In genomic region chr16:89050119-89050867, GRCh38 we compare ENCODE assay signal across 20 cellular contexts. TPM values are rescaled to one million over a fixed set of nuclear protein-coding genes. Genes with fewer than 3 reads are reported as not detected.
A peak's percentile ranks its signal among the peaks of the same experiment; 100 is the strongest.
DNase-seq lines count a peak whose midpoint lies in the region; TF ChIP-seq lines count a peak whose summit lies in the region.
"Had no signal": no experiment of that assay in that cellular context is flagged by ENCODE, and none has a peak within 500 bp of the region (broad histone marks: within the 10 kb centered on the region; RNA-seq: fewer than 3 reads in every experiment).

No MANE protein-coding gene starts in this region.

- peaks cover 90% of the 10 kb centered on the region for H3K27me3 ChIP-seq in BE2C
- H3K27me3 ChIP-seq: MG63 had no signal

- H3K9me3 Mint-ChIP-seq in CD14-positive monocyte (peaks cover 0 to 3% (median 1%) of the 10 kb centered on the region in 7 donors), glutamatergic neuron (ENCODE audit: unreplicated experiment) (peaks cover 10% of the 10 kb centered on the region)
- H3K9me3 Mint-ChIP-seq: CD8-positive, alpha-beta memory T cell had no signal

- intact Hi-C loops in CD14-positive monocyte (cut with micrococcal nuclease) (no loop called here), posterior vena cava (cut with DNase I) (no loop called here)

- H3K4me3 Mint-ChIP-seq in CD14-positive monocyte: no peak overlapping the region
- no peak overlapping the region for H3K4me3 Mint-ChIP-seq in glutamatergic neuron (ENCODE audit: unreplicated experiment)
- H3K4me3 Mint-ChIP-seq: B cell; CD8-positive, alpha-beta memory T cell; GM23338 had no signal

- H3K9me3 ChIP-seq in BE2C: no peaks in the 10 kb centered on the region
- H3K9me3 ChIP-seq: MG63, Peyer's patch, SK-N-SH had no signal

- no peak overlapping the region for H3K4me3 ChIP-seq in BE2C (ENCODE audit: low read depth, low read length)
- H3K4me3 ChIP-seq: GM23338, MG63, Peyer's patch had no signal

- no peaks in the 10 kb centered on the region for H3K4me1 ChIP-seq in BE2C
- H3K4me1 ChIP-seq: Peyer's patch had no signal

- H3K27me3 Mint-ChIP-seq in CD14-positive monocyte (ENCODE audit: low read depth in 3 of 3) (peaks cover 3 to 14% (median 6%) of the 10 kb centered on the region in 3 donors), glutamatergic neuron (ENCODE audit: unreplicated experiment) (peaks cover 12% of the 10 kb centered on the region)

- peak; percentile 12 for DNase-seq in BE2C
- DNase-seq in CD14-positive monocyte (ENCODE audit: low spot score): peak; percentile 33
- peak; percentile 21 for DNase-seq in glutamatergic neuron
- peak; percentile 63 for DNase-seq in posterior vena cava (ENCODE audit: low spot score)
- no peak for DNase-seq in NCI-H1105 treated with DMSO at 0.1 percent for 48 hours (lab: John Stamatoyannopoulos, UW)
- DNase-seq in activated effector memory CD4-positive, alpha-beta T cell treated with anti-CD3 and anti-CD28 coated beads, Interleukin-2, amount 50 U/mL, for 16 hours: no peak
- no peak for DNase-seq in T-helper 9 cell
- no peak for DNase-seq in DMS 273 (lab: John Stamatoyannopoulos, UW; ENCODE audit: unreplicated experiment)
- DNase-seq: HCEC 1CT, Karpas-422, MG63, NCI-H146, NCI-H2029 treated with DMSO at 0.1 percent for 48 hours, Peyer's patch, SHP77 had no signal

- H3K4me1 Mint-ChIP-seq in CD14-positive monocyte: peaks cover 10% of the 10 kb centered on the region
- H3K4me1 Mint-ChIP-seq in glutamatergic neuron (ENCODE audit: low read depth, unreplicated experiment): peaks cover 8% of the 10 kb centered on the region
- H3K4me1 Mint-ChIP-seq: CD8-positive, alpha-beta memory T cell had no signal

- H3K27ac Mint-ChIP-seq in CD14-positive monocyte: no peak overlapping the region
- no peak overlapping the region for H3K27ac Mint-ChIP-seq in glutamatergic neuron (ENCODE audit: unreplicated experiment)
- H3K27ac Mint-ChIP-seq: B cell; CD8-positive, alpha-beta memory T cell; GM23338; IgD-negative memory B cell had no signal

- no peaks in the 10 kb centered on the region for H3K36me3 ChIP-seq in BE2C
- H3K36me3 ChIP-seq: MG63, Peyer's patch had no signal

- H3K36me3 Mint-ChIP-seq in CD14-positive monocyte (no peaks in the 10 kb centered on the region), glutamatergic neuron (ENCODE audit: unreplicated experiment) (peaks cover 5% of the 10 kb centered on the region)
- H3K36me3 Mint-ChIP-seq: CD8-positive, alpha-beta memory T cell had no signal

- TF ChIP-seq CTCF in BE2C (IDR thresholded peaks at IDR 0.05; ENCODE audit: low read depth, low read length) (no peak), CD14-positive monocyte (IDR thresholded peaks at IDR 0.05) (no peak), glutamatergic neuron (IDR thresholded peaks at IDR 0.05; ENCODE audit: partially characterized antibody, unreplicated experiment) (no peak)

RNA-seq across cellular contexts. Expression of gene ACSF3, which starts 43.4 kb away (rescaled TPM):
- polyA plus RNA-seq in BE2C (2012; ENCODE audit: insufficient read depth, insufficient read length, low read depth): 27.6 TPM
- 10 to 100 TPM; 23.5 to 26.4 TPM for polyA plus RNA-seq in CD14-positive monocyte
- total RNA-seq in glutamatergic neuron (ENCODE audit: unreplicated experiment) (29.3 TPM), posterior vena cava (10 to 100 TPM; 19.1 to 21.4 TPM)

Comparison
In these comparisons a context has a peak if more than half of its experiments do, and no peak if none do; other contexts are left out.
1. DNase-seq: peak in BE2C (single experiment), CD14-positive monocyte (single experiment), glutamatergic neuron (single experiment) and posterior vena cava (single experiment); none in NCI-H1105 treated with DMSO at 0.1 percent for 48 hours (single experiment), activated effector memory CD4-positive, alpha-beta T cell treated with anti-CD3 and anti-CD28 coated beads, Interleukin-2, amount 50 U/mL, for 16 hours (single experiment), T-helper 9 cell (single experiment) and DMS 273 (single experiment).